Comparison of ENCODE assay signal across 1 cellular context in genomic region chr15:31235298-31236183, GRCh38.
TF ChIP-seq lines count a peak whose summit lies in the region.

No MANE protein-coding gene starts in this region.

TF ChIP-seq in HEK293, 187 proteins besides CTCF, POLR2A, EP300 and RAD21 (continued from another document):
- no peak for TF ChIP-seq ZEB2 (tag by site-specific recombination; IDR thresholded peaks at IDR 0.05)
- TF ChIP-seq GFI1B (tag by site-specific recombination; IDR thresholded peaks at IDR 0.05), result no peak
TF ChIP-seq in HEK293: peak in this region for 2.
